8 cellular contexts compared by ENCODE assay signal in the genomic region with DNA sequence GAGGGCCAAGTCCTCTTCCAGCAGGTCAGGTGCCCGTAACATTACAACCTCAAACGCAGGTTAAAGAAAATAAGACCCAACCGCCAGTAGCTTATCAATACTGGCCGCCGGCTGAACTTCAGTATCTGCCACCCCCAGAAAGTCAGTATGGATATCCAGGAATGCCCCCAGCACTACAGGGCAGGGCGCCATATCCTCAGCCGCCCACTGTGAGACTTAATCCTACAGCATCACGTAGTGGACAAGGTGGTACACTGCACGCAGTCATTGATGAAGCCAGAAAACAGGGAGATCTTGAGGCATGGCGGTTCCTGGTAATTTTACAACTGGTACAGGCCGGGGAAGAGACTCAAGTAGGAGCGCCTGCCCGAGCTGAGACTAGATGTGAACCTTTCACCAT. TPM values are rescaled to one million over a fixed set of nuclear protein-coding genes. Genes with fewer than 3 reads are reported as not detected.
DNase-seq lines count a peak whose midpoint lies in the region; ATAC-seq and TF ChIP-seq lines count a peak whose summit lies in the region.
"Not testable (repeated sequence)": the region's sequence is repeated elsewhere in the genome, so short reads cannot be mapped to it uniquely, and the experiment has no call there.

No MANE protein-coding gene starts in this region.

- peaks cover 19% of the 10 kb centered on the region for H3K4me1 Mint-ChIP-seq in Caco-2 (ENCODE audit: low read depth, unreplicated experiment)
- peaks cover 22% of the 10 kb centered on the region for H3K4me1 Mint-ChIP-seq in activated T-cell treated with anti-CD3 and anti-CD28 coated beads, Interleukin-2, amount 50 U/mL, for 72 hours (ENCODE audit: low read depth)

- BruUV-seq in Caco-2 (replicated peaks; lab: Mats Ljungman, UMichigan) = not testable (repeated sequence)

- POLR2A ChIA-PET in Caco-2 (lab: Charles Lee) = not testable (repeated sequence)

- not testable (repeated sequence) for H3K36me3 Mint-ChIP-seq in Caco-2 (ENCODE audit: insufficient read depth, unreplicated experiment); activated T-cell treated with anti-CD3 and anti-CD28 coated beads, Interleukin-2, amount 50 U/mL, for 72 hours (ENCODE audit: insufficient read depth in 2 of 2)

- intact Hi-C loops in Caco-2 (cut with micrococcal nuclease; ENCODE audit: unreplicated experiment) = loop anchor here (10.0 kb wide), 1 partner anchor 81 kb away; a partner anchor contains a TSS
- intact Hi-C loops in left lung (cut with DNase I) = not testable (repeated sequence)

- H3K9me3 Mint-ChIP-seq in Caco-2 (ENCODE audit: unreplicated experiment); activated T-cell treated with anti-CD3 and anti-CD28 coated beads, Interleukin-2, amount 50 U/mL, for 72 hours: not testable (repeated sequence)

- TF ChIP-seq CTCF in Caco-2 (IDR thresholded peaks at IDR 0.05; ENCODE audit: insufficient read depth in 1 of 2, low read depth in 1 of 2, low read length in 1 of 2, severe bottlenecking in 1 of 2, unreplicated experiment in 1 of 2) = peak; percentile 30 to 38
- peak; percentile 37 to 59 for TF ChIP-seq CTCF in left lung (IDR thresholded peaks at IDR 0.05)

- not testable (repeated sequence) for H3K4me3 Mint-ChIP-seq in Caco-2 (ENCODE audit: unreplicated experiment); activated T-cell treated with anti-CD3 and anti-CD28 coated beads, Interleukin-2, amount 50 U/mL, for 72 hours

- H3K9me3 ChIP-seq in Caco-2, left lung: not testable (repeated sequence)

- DNase-seq in Caco-2 (peak; percentile 44 to 51), NAMALWA (ENCODE audit: low spot score) (peak; percentile 76)
- DNase-seq in activated T-cell treated with anti-CD3 and anti-CD28 coated beads, Interleukin-2, amount 50 U/mL, for 72 hours = peak; percentile 37 to 39
- not testable (repeated sequence) for DNase-seq in left lung; stimulated activated naive CD8-positive, alpha-beta T cell treated with anti-CD3 and anti-CD28 coated beads, Interleukin-15, Interleukin-2, amounts not matched to agents 100 U/mL and 50 U/mL, for 24 hours

- not testable (repeated sequence) for H3K27ac ChIP-seq in left lung

- H3K27me3 Mint-ChIP-seq in Caco-2 (ENCODE audit: insufficient read depth, unreplicated experiment); activated T-cell treated with anti-CD3 and anti-CD28 coated beads, Interleukin-2, amount 50 U/mL, for 72 hours (ENCODE audit: low read depth): not testable (repeated sequence)

- not testable (repeated sequence) for H3K36me3 ChIP-seq in Caco-2 (ENCODE audit: control insufficient read depth, insufficient read depth, low read length); left lung

- not testable (repeated sequence) for H3K4me3 ChIP-seq in Caco-2 (ENCODE audit: low read depth, low read length); left lung

- peak; percentile 65 for ATAC-seq in GM19328 (IDR thresholded peaks at IDR 0.05; ENCODE audit: unreplicated experiment)
- peak; percentile 84 for ATAC-seq in HG02938 (IDR thresholded peaks at IDR 0.05; ENCODE audit: unreplicated experiment)
- peak; percentile 76 to 81 for ATAC-seq in activated T-cell treated with anti-CD3 and anti-CD28 coated beads, Interleukin-2, amount 50 U/mL, for 72 hours (replicated peaks in 1 of 2)
- ATAC-seq in esophagus mucosa = peak; percentile 86
- ATAC-seq in left lung = peak; percentile 88
- peak; percentile 80 for ATAC-seq in stimulated activated naive CD8-positive, alpha-beta T cell treated with anti-CD3 and anti-CD28 coated beads, Interleukin-15, Interleukin-2, amounts not matched to agents 100 U/mL and 50 U/mL, for 24 hours

- H3K27me3 ChIP-seq in Caco-2 (replicated peaks; ENCODE audit: control insufficient read depth, insufficient read depth, low read length); left lung: not testable (repeated sequence)

- CTCF ChIA-PET in Caco-2 (lab: Charles Lee) = not testable (repeated sequence)

- H3K4me1 ChIP-seq in Caco-2 = not testable (repeated sequence)
- H3K4me1 ChIP-seq in left lung = peaks cover 0 to 38% of the 10 kb centered on the region in 2 donors

- not testable (repeated sequence) for H3K27ac Mint-ChIP-seq in Caco-2 (ENCODE audit: unreplicated experiment); activated T-cell treated with anti-CD3 and anti-CD28 coated beads, Interleukin-2, amount 50 U/mL, for 72 hours

RNA-seq across cellular contexts. Expression of a gene that starts 7.0 kb away (rescaled TPM):
- 958 and 971 TPM in 2 replicates for total RNA-seq in Caco-2 (2022)
- 1,000 to 10,000 TPM; 1,492 to 1,529 TPM for total RNA-seq in activated T-cell treated with anti-CD3 and anti-CD28 coated beads, Interleukin-2, amount 50 U/mL, for 72 hours
- 942 TPM for total RNA-seq in esophagus mucosa
- 100 to 1,000 TPM; 811 to 860 TPM for total RNA-seq in left lung

RNA-seq across cellular contexts. Expression of a gene that starts 16.6 kb away (rescaled TPM):
- 16.4 and 18.0 TPM in 2 replicates for total RNA-seq in Caco-2 (2022)
- 10 to 100 TPM; 26.8 to 31.9 TPM for total RNA-seq in activated T-cell treated with anti-CD3 and anti-CD28 coated beads, Interleukin-2, amount 50 U/mL, for 72 hours
- total RNA-seq in esophagus mucosa = 10.0 TPM
- 10 to 100 TPM; 16.6 to 18.1 TPM for total RNA-seq in left lung

RNA-seq across cellular contexts. Expression of a gene that starts 30.9 kb away (rescaled TPM):
- total RNA-seq in Caco-2 (2022) (4.3 and 4.5 TPM in 2 replicates), esophagus mucosa (4.6 TPM), left lung (10 to 100 TPM in 1 of 2 donors, 1 to 10 TPM in 1; 8.5 to 11.2 TPM)
- total RNA-seq in activated T-cell treated with anti-CD3 and anti-CD28 coated beads, Interleukin-2, amount 50 U/mL, for 72 hours = 10 to 100 TPM; 19.2 to 23.5 TPM
